In genomic region chr13:21243843-21244184, GRCh38 we compare ENCODE assay signal across 26 cellular contexts.
"Had no signal": no experiment of that assay in that cellular context is flagged by ENCODE, and none has a peak within 500 bp of the region (broad histone marks: within the 10 kb centered on the region; RNA-seq: fewer than 3 reads in every experiment).

No MANE protein-coding gene starts in this region.

- H3K27ac ChIP-seq: esophagus squamous epithelium, hepatocyte, right lobe of liver, upper lobe of right lung had no signal

- H3K4me3 ChIP-seq: hepatocyte, right lobe of liver, thyroid gland, upper lobe of right lung had no signal

- H3K36me3 ChIP-seq: esophagus squamous epithelium, right lobe of liver, thyroid gland, upper lobe of right lung had no signal

- H2AFZ ChIP-seq: hepatocyte had no signal

- ATAC-seq: activated CD8-positive, alpha-beta T cell treated with anti-CD3 and anti-CD28 coated beads for 36 hours; activated naive CD8-positive, alpha-beta T cell treated with anti-CD3 and anti-CD28 coated beads, Interleukin-2, amount 50 U/mL, for 24 hours; activated T-cell treated with anti-CD3 and anti-CD28 coated beads, Interleukin-2, amount 50 U/mL, for 4 hours; activated T-helper 17 cell treated with anti-CD3 and anti-CD28 coated beads, Interleukin-2, amount 50 U/mL, for 72 hours; naive thymus-derived CD4-positive, alpha-beta T cell; right lobe of liver; stimulated activated effector memory CD8-positive, alpha-beta T cell treated with anti-CD3 and anti-CD28 coated beads, Interleukin-12 subunit alpha, Interleukin-12 subunit beta, amount 100 ng/mL, for 72 hours; T-helper 17 cell; upper lobe of right lung; WTC11 had no signal

- H3K9me3 ChIP-seq: esophagus squamous epithelium, right lobe of liver, thyroid gland, upper lobe of right lung had no signal

- H3K79me2 ChIP-seq: hepatocyte had no signal

- FAIRE-seq: bronchial epithelial cell, colon, frontal cortex, small intestine had no signal

- H3K4me2 ChIP-seq: hepatocyte had no signal

- H3K27me3 ChIP-seq: esophagus squamous epithelium, hepatocyte, right lobe of liver, thyroid gland, upper lobe of right lung had no signal

- H3K4me1 ChIP-seq: right lobe of liver, upper lobe of right lung had no signal

- DNase-seq: activated CD4-positive, alpha-beta T cell treated with anti-CD3 and anti-CD28 coated beads, Interleukin-2, amount 50 U/mL, for 1 hour; activated CD8-positive, alpha-beta T cell treated with anti-CD3 and anti-CD28 coated beads for 36 hours; activated naive CD8-positive, alpha-beta T cell treated with anti-CD3 and anti-CD28 coated beads, Interleukin-2, amount 50 U/mL, for 24 hours; activated T-cell treated with anti-CD3 and anti-CD28 coated beads, Interleukin-2, amount 50 U/mL, for 4 hours; dermis blood vessel endothelial cell; effector CD4-positive, alpha-beta T cell; esophagus squamous epithelium; islet precursor cell; midbrain; naive thymus-derived CD4-positive, alpha-beta T cell; nucleus accumbens; posterior cingulate gyrus; right lobe of liver; small intestine; stimulated activated CD4-positive, alpha-beta T cell treated with anti-CD3 and anti-CD28 coated beads, Interleukin-4, amount 100 ng/mL, for 24 hours; substantia nigra; T-helper 17 cell; upper lobe of right lung had no signal
